Comparison of ENCODE assay signal across 18 cellular contexts in the genomic region with DNA sequence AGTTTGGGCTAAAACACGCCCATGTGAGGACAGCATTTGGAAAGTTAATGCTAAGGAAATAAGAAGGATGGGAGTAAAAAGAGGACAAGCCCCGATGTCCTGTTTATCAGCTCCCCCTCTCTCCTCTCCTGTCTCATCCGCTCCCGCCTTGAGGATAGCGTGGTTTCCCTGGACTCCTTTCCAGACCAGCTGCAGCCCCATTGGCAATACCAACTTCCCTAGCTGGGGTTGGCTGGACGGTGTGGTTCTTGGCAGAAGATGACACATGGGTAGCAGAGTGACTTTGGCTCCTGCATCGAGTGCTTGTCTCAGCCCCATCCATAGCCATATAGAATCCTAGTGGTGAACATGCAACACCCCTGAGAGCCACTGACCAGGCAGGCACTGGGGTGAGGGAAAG.
DNase-seq lines count a peak whose midpoint lies in the region; ATAC-seq, FAIRE-seq and TF ChIP-seq lines count a peak whose summit lies in the region.
"Had no signal": no experiment of that assay in that cellular context is flagged by ENCODE, and none has a peak within 500 bp of the region (broad histone marks: within the 10 kb centered on the region; RNA-seq: fewer than 3 reads in every experiment).

No MANE protein-coding gene starts in this region.

- H3K27ac ChIP-seq in Panc1 (ENCODE audit: low read length) (no peak overlapping the region), HepG2 (ENCODE audit: extremely low read length, insufficient read depth, low read length) (peak overlapping the region; percentile 82), transverse colon (no peak overlapping the region), prostate gland (no peak overlapping the region)
- H3K27ac ChIP-seq: PC-9 had no signal

- CTCF ChIA-PET in Panc1 (lab: Charles Lee), result interaction anchor here (0.6 kb wide), 1 partner anchor 149 kb away, joined by 3 read pairs; no protein-coding TSS in a partner anchor
- CTCF ChIA-PET in HepG2 (lab: Yijun Ruan, JAX; ENCODE audit: low intra/inter-chr PET ratio, low total read pairs), result no interaction called here

- H2AFZ ChIP-seq in HepG2 (ENCODE audit: low read length), result no peak overlapping the region
- H2AFZ ChIP-seq: PC-9 had no signal

- POLR2A ChIA-PET in Panc1 (lab: Charles Lee), result no interaction called here
- POLR2A ChIA-PET in HepG2 (lab: Yijun Ruan, JAX), result interaction anchor here (2.0 to 5.9 kb wide), 4 partner anchors 10 to 42 kb away, joined by 4 to 113 read pairs (median 47); no protein-coding TSS in a partner anchor

- no peaks in the 10 kb centered on the region for H3K27me3 Mint-ChIP-seq in stimulated activated memory B cell treated with anti-CD40 and anti-IgM and Interleukin-4, amounts not matched to agents 10 μg/mL and 1 μg/mL and 100 μg/mL, for 72 hours
- H3K27me3 Mint-ChIP-seq: CD8-positive, alpha-beta memory T cell had no signal

- no peaks in the 10 kb centered on the region for H3K9me3 ChIP-seq in Panc1 (ENCODE audit: control insufficient read depth, insufficient read depth, low read depth, low read length)
- H3K9me3 ChIP-seq in HepG2 (ENCODE audit: low read length), result no peaks in the 10 kb centered on the region
- H3K9me3 ChIP-seq in transverse colon, result no peaks in the 10 kb centered on the region
- no peaks in the 10 kb centered on the region for H3K9me3 ChIP-seq in prostate gland
- H3K9me3 ChIP-seq: BE2C had no signal

- peaks cover 46% of the 10 kb centered on the region for H3K4me1 Mint-ChIP-seq in stimulated activated memory B cell treated with anti-CD40 and anti-IgM and Interleukin-4, amounts not matched to agents 10 μg/mL and 1 μg/mL and 100 μg/mL, for 72 hours

- H3K27ac Mint-ChIP-seq in stimulated activated memory B cell treated with anti-CD40 and anti-IgM and Interleukin-4, amounts not matched to agents 10 μg/mL and 1 μg/mL and 100 μg/mL, for 72 hours, result peak overlapping the region; percentile 10

- H3K4me2 ChIP-seq in HepG2 (ENCODE audit: low read depth, low read length), result no peak overlapping the region
- H3K4me2 ChIP-seq: PC-9 had no signal

- TF ChIP-seq RAD21 in HepG2 (CRISPR knock-in tag; IDR thresholded peaks at IDR 0.05), result no peak

- H3K27me3 ChIP-seq in Panc1 (ENCODE audit: control insufficient read depth, insufficient read depth, low read length), result no peaks in the 10 kb centered on the region
- no peaks in the 10 kb centered on the region for H3K27me3 ChIP-seq in HepG2 (ENCODE audit: control insufficient read depth in 1 of 2, insufficient read depth in 2 of 2, low read length in 2 of 2)
- no peaks in the 10 kb centered on the region for H3K27me3 ChIP-seq in transverse colon
- no peaks in the 10 kb centered on the region for H3K27me3 ChIP-seq in prostate gland (replicated peaks; ENCODE audit: insufficient read depth)
- H3K27me3 ChIP-seq: BE2C had no signal

- no peak overlapping the region for H3K4me3 ChIP-seq in Panc1 (ENCODE audit: low read depth in 2 of 2, low read length in 2 of 2)
- no peak overlapping the region for H3K4me3 ChIP-seq in HepG2 (replicated peaks in 1 of 3; ENCODE audit: insufficient read depth in 1 of 3, low read depth in 2 of 3, low read length in 3 of 3)
- no peak overlapping the region for H3K4me3 ChIP-seq in transverse colon
- H3K4me3 ChIP-seq in prostate gland, result no peak overlapping the region
- H3K4me3 ChIP-seq: PC-9 had no signal

- no peaks in the 10 kb centered on the region for H4K20me1 ChIP-seq in HepG2 (ENCODE audit: insufficient read depth, low read length)

- in situ Hi-C loops in Panc1 (cut with HindIII; ENCODE audit: low pct_unique_long_range_greater_than_20kb, low sequenced_read_pairs) (no loop called here), HepG2 (cut with HindIII; ENCODE audit: extremely low pct_ligation_motif_present, low pct_unique_long_range_greater_than_20kb) (no loop called here), transverse colon (cut with MboI; ENCODE audit: low pct_ligation_motif_present in 1 of 4, low pct_unique_long_range_greater_than_20kb in 1 of 4, low sequenced_read_pairs in 3 of 4) (no loop called here)

- H3K36me3 Mint-ChIP-seq in stimulated activated memory B cell treated with anti-CD40 and anti-IgM and Interleukin-4, amounts not matched to agents 10 μg/mL and 1 μg/mL and 100 μg/mL, for 72 hours, result no peaks in the 10 kb centered on the region

- WGBS in HepG2 (ENCODE audit: low lambda C conversion rate), result 97% methylated on average over 7 of the region's 7 CpGs
- 92% methylated on average over 7 of the region's 7 CpGs; no CpG with 5 or more reads in 1 of the 2 donors for WGBS in transverse colon (ENCODE audit: low coverage in 1 of 2), 2 donors
- WGBS in prostate gland, result 81% methylated on average over 7 of the region's 7 CpGs

- no peak overlapping the region for H3K4me3 Mint-ChIP-seq in stimulated activated memory B cell treated with anti-CD40 and anti-IgM and Interleukin-4, amounts not matched to agents 10 μg/mL and 1 μg/mL and 100 μg/mL, for 72 hours

- DNase-seq in HTR-8/SVneo (ENCODE audit: insufficient read length, low spot score) (no peak), Panc1 (ENCODE audit: low read depth, low spot score) (no peak), HepG2 (ENCODE audit: low spot score) (no peak), NCI-H526 (lab: John Stamatoyannopoulos, UW) (no peak), transverse colon (no peak), prostate gland (ENCODE audit: low spot score) (no peak)
- DNase-seq: BE2C; CD8-positive, alpha-beta memory T cell; H7; Kasumi-1; NCI-H1048; NCI-H146; NCI-H226; NCI-H526 treated with DMSO at 0.1 percent for 48 hours; NK-92 treated with Interleukin-12 subunit alpha and Interleukin-12 subunit beta, amount 100 ng/mL, for 24 hours had no signal

- H3K9me3 Mint-ChIP-seq in stimulated activated memory B cell treated with anti-CD40 and anti-IgM and Interleukin-4, amounts not matched to agents 10 μg/mL and 1 μg/mL and 100 μg/mL, for 72 hours, result no peaks in the 10 kb centered on the region
- H3K9me3 Mint-ChIP-seq: CD8-positive, alpha-beta memory T cell had no signal

- BruUV-seq in Panc1 (replicated peaks; lab: Mats Ljungman, UMichigan) (no TSS peak), HepG2 (replicated peaks; lab: Mats Ljungman, UMichigan) (no TSS peak)

- TF ChIP-seq CTCF in Panc1 (IDR thresholded peaks at IDR 0.05) (no peak), HepG2 (CRISPR knock-in tag; IDR thresholded peaks at IDR 0.05) (no peak), transverse colon (IDR thresholded peaks at IDR 0.05) (no peak), prostate gland (IDR thresholded peaks at IDR 0.05) (no peak)

- H3K36me3 ChIP-seq in Panc1 (ENCODE audit: control insufficient read depth, insufficient read depth, low read length) (no peaks in the 10 kb centered on the region), HepG2 (replicated peaks in 1 of 2; ENCODE audit: control insufficient read depth in 1 of 2, insufficient read depth in 2 of 2, low read length in 2 of 2) (peaks cover 0 to 19% of the 10 kb centered on the region in 2 experiments; a peak in 3 of 5 replicates), transverse colon (no peaks in the 10 kb centered on the region), prostate gland (no peaks in the 10 kb centered on the region)

- FAIRE-seq in HTR-8/SVneo (lab: Jason Lieb, UNC) (peak; percentile 59), HepG2 (lab: Jason Lieb, UNC) (no peak)

- intact Hi-C loops in Panc1 (cut with micrococcal nuclease; ENCODE audit: unreplicated experiment), result no loop called here
- intact Hi-C loops in HepG2 (cut with micrococcal nuclease; ENCODE audit: unreplicated experiment), result no loop called here
- intact Hi-C loops in transverse colon (cut with DNase I; ENCODE audit: low total_unique reads), result no loop called here
- intact Hi-C loops in prostate gland (cut with DNase I), result loop anchor here (10.0 kb wide), 1 partner anchor 154 kb away; no protein-coding TSS in a partner anchor

- no peaks in the 10 kb centered on the region for H3K4me1 ChIP-seq in Panc1 (ENCODE audit: control insufficient read depth, insufficient read depth, low read length)
- H3K4me1 ChIP-seq in HepG2 (ENCODE audit: insufficient read depth, low read length), result peaks cover 75% of the 10 kb centered on the region
- peaks cover 0 to 11% (median 2%) of the 10 kb centered on the region in 4 donors for H3K4me1 ChIP-seq in transverse colon
- no peaks in the 10 kb centered on the region for H3K4me1 ChIP-seq in prostate gland (replicated peaks)

- TF ChIP-seq EP300 in HepG2 (IDR thresholded peaks at IDR 0.05; ENCODE audit: low read depth in 2 of 2, low read length in 2 of 2) (no peak), HepG2 (CRISPR knock-in tag; IDR thresholded peaks at IDR 0.05; ENCODE audit: borderline replicate concordance) (no peak), transverse colon (IDR thresholded peaks at IDR 0.05; ENCODE audit: low read depth) (no peak)

- H3K79me2 ChIP-seq in HepG2 (ENCODE audit: insufficient read depth, low read length), result peaks cover 10% of the 10 kb centered on the region

- 0 out of 2 replicates have a peak, but pooled peaks have one; percentile 43 for ATAC-seq in Panc1
- ATAC-seq in HepG2, result 0 out of 3 replicates have a peak, but pooled peaks have one; percentile 3
- no peak for ATAC-seq in stimulated activated memory B cell treated with anti-CD40 and anti-IgM and Interleukin-4, amounts not matched to agents 10 μg/mL and 1 μg/mL and 100 μg/mL, for 72 hours
- ATAC-seq: Right ventricle myocardium inferior had no signal

- TF ChIP-seq POLR2A in HepG2 (IDR thresholded peaks at IDR 0.05; ENCODE audit: insufficient read depth in 1 of 2, low read depth in 2 of 2, low read length in 2 of 2) (no peak), transverse colon (IDR thresholded peaks at IDR 0.05) (no peak), prostate gland (IDR thresholded peaks at IDR 0.05) (no peak)

- H3K9ac ChIP-seq in HepG2 (ENCODE audit: insufficient read depth, low read depth, low read length), result no peak overlapping the region

TF ChIP-seq in HepG2, 621 proteins besides CTCF, POLR2A, EP300 and RAD21 (continues in another document):
- TF ChIP-seq ZNF101 (CRISPR knock-in tag; IDR thresholded peaks at IDR 0.05; ENCODE audit: borderline replicate concordance, low read depth), result 0 out of 2 replicates have a peak, but pooled peaks have one; percentile 13
- TF ChIP-seq SRSF4 (IDR thresholded peaks at IDR 0.05; ENCODE audit: low read depth, low read length, poor library complexity, severe bottlenecking), result no peak
- TF ChIP-seq ZBTB8A (CRISPR knock-in tag; IDR thresholded peaks at IDR 0.05; ENCODE audit: borderline replicate concordance, low read depth), result no peak
- TF ChIP-seq, protein P1, sequence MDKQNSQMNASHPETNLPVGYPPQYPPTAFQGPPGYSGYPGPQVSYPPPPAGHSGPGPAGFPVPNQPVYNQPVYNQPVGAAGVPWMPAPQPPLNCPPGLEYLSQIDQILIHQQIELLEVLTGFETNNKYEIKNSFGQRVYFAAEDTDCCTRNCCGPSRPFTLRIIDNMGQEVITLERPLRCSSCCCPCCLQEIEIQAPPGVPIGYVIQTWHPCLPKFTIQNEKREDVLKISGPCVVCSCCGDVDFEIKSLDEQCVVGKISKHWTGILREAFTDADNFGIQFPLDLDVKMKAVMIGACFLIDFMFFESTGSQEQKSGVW (CRISPR knock-in tag; IDR thresholded peaks at IDR 0.05; ENCODE audit: borderline replicate concordance), result no peak
